ENCODE assay signal across 1 cellular context in the genomic region with DNA sequence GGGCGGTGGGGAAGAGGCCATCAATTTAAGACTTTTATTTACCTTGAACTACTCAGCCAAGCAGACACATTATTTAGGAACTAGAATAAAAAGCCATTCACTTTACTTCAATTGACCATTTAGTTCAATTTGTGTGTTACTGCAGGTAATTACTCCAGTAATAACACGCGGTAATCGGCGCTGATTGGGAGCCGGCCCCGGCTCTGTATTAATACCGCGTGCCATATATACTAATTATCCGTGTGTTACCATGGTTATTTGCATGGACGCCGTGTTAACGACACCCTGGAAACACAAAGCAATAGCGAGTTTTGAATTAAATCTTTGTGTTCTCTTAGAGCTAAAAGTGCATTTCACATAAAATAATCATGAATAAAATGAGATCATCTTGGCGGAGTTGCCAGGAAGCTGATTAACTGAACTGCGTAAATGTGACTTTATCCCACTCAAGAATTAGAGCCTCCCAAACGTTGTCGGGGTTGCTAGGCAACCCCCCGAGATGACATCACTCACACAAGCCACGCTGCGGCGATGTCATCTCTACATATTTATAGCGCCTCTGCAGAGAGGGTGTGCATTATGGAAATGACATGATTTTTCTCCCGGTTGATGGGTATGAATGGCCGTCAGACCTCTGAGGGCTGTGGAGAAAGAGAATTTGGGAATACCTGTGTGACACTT.
TF ChIP-seq lines count a peak whose summit lies in the region.

No MANE protein-coding gene starts in this region.

TF ChIP-seq in HEK293, 187 proteins besides CTCF, POLR2A, EP300 and RAD21 (continued from another document and continues in another):
- TF ChIP-seq, protein P1, sequence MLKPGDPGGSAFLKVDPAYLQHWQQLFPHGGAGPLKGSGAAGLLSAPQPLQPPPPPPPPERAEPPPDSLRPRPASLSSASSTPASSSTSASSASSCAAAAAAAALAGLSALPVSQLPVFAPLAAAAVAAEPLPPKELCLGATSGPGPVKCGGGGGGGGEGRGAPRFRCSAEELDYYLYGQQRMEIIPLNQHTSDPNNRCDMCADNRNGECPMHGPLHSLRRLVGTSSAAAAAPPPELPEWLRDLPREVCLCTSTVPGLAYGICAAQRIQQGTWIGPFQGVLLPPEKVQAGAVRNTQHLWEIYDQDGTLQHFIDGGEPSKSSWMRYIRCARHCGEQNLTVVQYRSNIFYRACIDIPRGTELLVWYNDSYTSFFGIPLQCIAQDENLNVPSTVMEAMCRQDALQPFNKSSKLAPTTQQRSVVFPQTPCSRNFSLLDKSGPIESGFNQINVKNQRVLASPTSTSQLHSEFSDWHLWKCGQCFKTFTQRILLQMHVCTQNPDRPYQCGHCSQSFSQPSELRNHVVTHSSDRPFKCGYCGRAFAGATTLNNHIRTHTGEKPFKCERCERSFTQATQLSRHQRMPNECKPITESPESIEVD (tag by site-specific recombination; IDR thresholded peaks at IDR 0.05) = peak; percentile 74; the same call in 1 of the 2 replicates
- TF ChIP-seq, protein P2, sequence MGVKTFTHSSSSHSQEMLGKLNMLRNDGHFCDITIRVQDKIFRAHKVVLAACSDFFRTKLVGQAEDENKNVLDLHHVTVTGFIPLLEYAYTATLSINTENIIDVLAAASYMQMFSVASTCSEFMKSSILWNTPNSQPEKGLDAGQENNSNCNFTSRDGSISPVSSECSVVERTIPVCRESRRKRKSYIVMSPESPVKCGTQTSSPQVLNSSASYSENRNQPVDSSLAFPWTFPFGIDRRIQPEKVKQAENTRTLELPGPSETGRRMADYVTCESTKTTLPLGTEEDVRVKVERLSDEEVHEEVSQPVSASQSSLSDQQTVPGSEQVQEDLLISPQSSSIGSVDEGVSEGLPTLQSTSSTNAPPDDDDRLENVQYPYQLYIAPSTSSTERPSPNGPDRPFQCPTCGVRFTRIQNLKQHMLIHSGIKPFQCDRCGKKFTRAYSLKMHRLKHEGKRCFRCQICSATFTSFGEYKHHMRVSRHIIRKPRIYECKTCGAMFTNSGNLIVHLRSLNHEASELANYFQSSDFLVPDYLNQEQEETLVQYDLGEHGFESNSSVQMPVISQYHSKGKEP (tag by site-specific recombination; IDR thresholded peaks at IDR 0.05) = peak; percentile 32; the same call in 1 of the 2 replicates
- no peak for TF ChIP-seq EGR2 (tag by site-specific recombination; IDR thresholded peaks at IDR 0.05; ENCODE audit: low read depth)
- TF ChIP-seq, protein P3, sequence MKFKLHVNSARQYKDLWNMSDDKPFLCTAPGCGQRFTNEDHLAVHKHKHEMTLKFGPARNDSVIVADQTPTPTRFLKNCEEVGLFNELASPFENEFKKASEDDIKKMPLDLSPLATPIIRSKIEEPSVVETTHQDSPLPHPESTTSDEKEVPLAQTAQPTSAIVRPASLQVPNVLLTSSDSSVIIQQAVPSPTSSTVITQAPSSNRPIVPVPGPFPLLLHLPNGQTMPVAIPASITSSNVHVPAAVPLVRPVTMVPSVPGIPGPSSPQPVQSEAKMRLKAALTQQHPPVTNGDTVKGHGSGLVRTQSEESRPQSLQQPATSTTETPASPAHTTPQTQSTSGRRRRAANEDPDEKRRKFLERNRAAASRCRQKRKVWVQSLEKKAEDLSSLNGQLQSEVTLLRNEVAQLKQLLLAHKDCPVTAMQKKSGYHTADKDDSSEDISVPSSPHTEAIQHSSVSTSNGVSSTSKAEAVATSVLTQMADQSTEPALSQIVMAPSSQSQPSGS (tag by site-specific recombination; IDR thresholded peaks at IDR 0.05; ENCODE audit: low read depth) = peak; percentile 97
- no peak for TF ChIP-seq ZNF677 (tag by site-specific recombination; IDR thresholded peaks at IDR 0.05)
- TF ChIP-seq ZNF239 (tag by site-specific recombination; IDR thresholded peaks at IDR 0.05) = no peak
- TF ChIP-seq ZNF629 (tag by site-specific recombination; IDR thresholded peaks at IDR 0.05) = peak; percentile 96
- TF ChIP-seq ZNF324 (tag by site-specific recombination; IDR thresholded peaks at IDR 0.05) = peak; percentile 25; the same call in 1 of the 2 replicates
- no peak for TF ChIP-seq ZNF391 (tag by site-specific recombination; IDR thresholded peaks at IDR 0.05; ENCODE audit: borderline replicate concordance, low read depth)
- TF ChIP-seq, protein P4, sequence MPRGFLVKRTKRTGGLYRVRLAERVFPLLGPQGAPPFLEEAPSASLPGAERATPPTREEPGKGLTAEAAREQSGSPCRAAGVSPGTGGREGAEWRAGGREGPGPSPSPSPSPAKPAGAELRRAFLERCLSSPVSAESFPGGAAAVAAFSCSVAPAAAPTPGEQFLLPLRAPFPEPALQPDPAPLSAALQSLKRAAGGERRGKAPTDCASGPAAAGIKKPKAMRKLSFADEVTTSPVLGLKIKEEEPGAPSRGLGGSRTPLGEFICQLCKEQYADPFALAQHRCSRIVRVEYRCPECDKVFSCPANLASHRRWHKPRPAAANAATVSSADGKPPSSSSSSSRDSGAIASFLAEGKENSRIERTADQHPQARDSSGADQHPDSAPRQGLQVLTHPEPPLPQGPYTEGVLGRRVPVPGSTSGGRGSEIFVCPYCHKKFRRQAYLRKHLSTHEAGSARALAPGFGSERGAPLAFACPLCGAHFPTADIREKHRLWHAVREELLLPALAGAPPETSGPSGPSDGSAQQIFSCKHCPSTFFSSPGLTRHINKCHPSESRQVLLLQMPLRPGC (tag by site-specific recombination; IDR thresholded peaks at IDR 0.05) = no peak
- no peak for TF ChIP-seq OSR2 (tag by site-specific recombination; IDR thresholded peaks at IDR 0.05)
- TF ChIP-seq, protein P5, sequence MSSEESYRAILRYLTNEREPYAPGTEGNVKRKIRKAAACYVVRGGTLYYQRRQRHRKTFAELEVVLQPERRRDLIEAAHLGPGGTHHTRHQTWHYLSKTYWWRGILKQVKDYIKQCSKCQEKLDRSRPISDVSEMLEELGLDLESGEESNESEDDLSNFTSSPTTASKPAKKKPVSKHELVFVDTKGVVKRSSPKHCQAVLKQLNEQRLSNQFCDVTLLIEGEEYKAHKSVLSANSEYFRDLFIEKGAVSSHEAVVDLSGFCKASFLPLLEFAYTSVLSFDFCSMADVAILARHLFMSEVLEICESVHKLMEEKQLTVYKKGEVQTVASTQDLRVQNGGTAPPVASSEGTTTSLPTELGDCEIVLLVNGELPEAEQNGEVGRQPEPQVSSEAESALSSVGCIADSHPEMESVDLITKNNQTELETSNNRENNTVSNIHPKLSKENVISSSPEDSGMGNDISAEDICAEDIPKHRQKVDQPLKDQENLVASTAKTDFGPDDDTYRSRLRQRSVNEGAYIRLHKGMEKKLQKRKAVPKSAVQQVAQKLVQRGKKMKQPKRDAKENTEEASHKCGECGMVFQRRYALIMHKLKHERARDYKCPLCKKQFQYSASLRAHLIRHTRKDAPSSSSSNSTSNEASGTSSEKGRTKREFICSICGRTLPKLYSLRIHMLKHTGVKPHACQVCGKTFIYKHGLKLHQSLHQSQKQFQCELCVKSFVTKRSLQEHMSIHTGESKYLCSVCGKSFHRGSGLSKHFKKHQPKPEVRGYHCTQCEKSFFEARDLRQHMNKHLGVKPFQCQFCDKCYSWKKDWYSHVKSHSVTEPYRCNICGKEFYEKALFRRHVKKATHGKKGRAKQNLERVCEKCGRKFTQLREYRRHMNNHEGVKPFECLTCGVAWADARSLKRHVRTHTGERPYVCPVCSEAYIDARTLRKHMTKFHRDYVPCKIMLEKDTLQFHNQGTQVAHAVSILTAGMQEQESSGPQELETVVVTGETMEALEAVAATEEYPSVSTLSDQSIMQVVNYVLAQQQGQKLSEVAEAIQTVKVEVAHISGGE (tag by site-specific recombination; conservative IDR thresholded peaks at IDR 0.05; ENCODE audit: low read depth) = no peak
- TF ChIP-seq, protein P6, sequence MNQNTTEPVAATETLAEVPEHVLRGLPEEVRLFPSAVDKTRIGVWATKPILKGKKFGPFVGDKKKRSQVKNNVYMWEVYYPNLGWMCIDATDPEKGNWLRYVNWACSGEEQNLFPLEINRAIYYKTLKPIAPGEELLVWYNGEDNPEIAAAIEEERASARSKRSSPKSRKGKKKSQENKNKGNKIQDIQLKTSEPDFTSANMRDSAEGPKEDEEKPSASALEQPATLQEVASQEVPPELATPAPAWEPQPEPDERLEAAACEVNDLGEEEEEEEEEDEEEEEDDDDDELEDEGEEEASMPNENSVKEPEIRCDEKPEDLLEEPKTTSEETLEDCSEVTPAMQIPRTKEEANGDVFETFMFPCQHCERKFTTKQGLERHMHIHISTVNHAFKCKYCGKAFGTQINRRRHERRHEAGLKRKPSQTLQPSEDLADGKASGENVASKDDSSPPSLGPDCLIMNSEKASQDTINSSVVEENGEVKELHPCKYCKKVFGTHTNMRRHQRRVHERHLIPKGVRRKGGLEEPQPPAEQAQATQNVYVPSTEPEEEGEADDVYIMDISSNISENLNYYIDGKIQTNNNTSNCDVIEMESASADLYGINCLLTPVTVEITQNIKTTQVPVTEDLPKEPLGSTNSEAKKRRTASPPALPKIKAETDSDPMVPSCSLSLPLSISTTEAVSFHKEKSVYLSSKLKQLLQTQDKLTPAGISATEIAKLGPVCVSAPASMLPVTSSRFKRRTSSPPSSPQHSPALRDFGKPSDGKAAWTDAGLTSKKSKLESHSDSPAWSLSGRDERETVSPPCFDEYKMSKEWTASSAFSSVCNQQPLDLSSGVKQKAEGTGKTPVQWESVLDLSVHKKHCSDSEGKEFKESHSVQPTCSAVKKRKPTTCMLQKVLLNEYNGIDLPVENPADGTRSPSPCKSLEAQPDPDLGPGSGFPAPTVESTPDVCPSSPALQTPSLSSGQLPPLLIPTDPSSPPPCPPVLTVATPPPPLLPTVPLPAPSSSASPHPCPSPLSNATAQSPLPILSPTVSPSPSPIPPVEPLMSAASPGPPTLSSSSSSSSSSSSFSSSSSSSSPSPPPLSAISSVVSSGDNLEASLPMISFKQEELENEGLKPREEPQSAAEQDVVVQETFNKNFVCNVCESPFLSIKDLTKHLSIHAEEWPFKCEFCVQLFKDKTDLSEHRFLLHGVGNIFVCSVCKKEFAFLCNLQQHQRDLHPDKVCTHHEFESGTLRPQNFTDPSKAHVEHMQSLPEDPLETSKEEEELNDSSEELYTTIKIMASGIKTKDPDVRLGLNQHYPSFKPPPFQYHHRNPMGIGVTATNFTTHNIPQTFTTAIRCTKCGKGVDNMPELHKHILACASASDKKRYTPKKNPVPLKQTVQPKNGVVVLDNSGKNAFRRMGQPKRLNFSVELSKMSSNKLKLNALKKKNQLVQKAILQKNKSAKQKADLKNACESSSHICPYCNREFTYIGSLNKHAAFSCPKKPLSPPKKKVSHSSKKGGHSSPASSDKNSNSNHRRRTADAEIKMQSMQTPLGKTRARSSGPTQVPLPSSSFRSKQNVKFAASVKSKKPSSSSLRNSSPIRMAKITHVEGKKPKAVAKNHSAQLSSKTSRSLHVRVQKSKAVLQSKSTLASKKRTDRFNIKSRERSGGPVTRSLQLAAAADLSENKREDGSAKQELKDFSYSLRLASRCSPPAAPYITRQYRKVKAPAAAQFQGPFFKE (tag by site-specific recombination; IDR thresholded peaks at IDR 0.05; ENCODE audit: borderline replicate concordance) = no peak
- no peak for TF ChIP-seq ZNF266 (tag by site-specific recombination; IDR thresholded peaks at IDR 0.05; ENCODE audit: low read depth)
- peak; percentile 64; the same call in 1 of the 2 replicates for TF ChIP-seq ZEB2 (tag by site-specific recombination; IDR thresholded peaks at IDR 0.05)
- TF ChIP-seq, protein P7, sequence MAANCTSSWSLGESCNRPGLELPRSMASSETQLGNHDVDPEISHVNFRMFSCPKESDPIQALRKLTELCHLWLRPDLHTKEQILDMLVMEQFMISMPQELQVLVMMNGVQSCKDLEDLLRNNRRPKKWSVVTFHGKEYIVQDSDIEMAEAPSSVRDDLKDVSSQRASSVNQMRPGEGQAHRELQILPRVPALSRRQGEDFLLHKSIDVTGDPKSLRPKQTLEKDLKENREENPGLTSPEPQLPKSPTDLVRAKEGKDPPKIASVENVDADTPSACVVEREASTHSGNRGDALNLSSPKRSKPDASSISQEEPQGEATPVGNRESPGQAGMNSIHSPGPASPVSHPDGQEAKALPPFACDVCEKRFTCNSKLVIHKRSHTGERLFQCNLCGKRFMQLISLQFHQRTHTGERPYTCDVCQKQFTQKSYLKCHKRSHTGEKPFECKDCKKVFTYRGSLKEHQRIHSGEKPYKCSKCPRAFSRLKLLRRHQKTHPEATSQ (tag by site-specific recombination; IDR thresholded peaks at IDR 0.05) = no peak
- TF ChIP-seq ZNF785 (tag by site-specific recombination; IDR thresholded peaks at IDR 0.05) = no peak
- 0 out of 2 replicates have a peak, but pooled peaks have one; percentile 23 for TF ChIP-seq ZBTB17 (tag by site-specific recombination; IDR thresholded peaks at IDR 0.05)
- TF ChIP-seq, protein P8, sequence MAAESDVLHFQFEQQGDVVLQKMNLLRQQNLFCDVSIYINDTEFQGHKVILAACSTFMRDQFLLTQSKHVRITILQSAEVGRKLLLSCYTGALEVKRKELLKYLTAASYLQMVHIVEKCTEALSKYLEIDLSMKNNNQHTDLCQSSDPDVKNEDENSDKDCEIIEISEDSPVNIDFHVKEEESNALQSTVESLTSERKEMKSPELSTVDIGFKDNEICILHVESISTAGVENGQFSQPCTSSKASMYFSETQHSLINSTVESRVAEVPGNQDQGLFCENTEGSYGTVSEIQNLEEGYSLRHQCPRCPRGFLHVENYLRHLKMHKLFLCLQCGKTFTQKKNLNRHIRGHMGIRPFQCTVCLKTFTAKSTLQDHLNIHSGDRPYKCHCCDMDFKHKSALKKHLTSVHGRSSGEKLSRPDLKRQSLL (tag by site-specific recombination; IDR thresholded peaks at IDR 0.05) = no peak
- TF ChIP-seq, protein P9, sequence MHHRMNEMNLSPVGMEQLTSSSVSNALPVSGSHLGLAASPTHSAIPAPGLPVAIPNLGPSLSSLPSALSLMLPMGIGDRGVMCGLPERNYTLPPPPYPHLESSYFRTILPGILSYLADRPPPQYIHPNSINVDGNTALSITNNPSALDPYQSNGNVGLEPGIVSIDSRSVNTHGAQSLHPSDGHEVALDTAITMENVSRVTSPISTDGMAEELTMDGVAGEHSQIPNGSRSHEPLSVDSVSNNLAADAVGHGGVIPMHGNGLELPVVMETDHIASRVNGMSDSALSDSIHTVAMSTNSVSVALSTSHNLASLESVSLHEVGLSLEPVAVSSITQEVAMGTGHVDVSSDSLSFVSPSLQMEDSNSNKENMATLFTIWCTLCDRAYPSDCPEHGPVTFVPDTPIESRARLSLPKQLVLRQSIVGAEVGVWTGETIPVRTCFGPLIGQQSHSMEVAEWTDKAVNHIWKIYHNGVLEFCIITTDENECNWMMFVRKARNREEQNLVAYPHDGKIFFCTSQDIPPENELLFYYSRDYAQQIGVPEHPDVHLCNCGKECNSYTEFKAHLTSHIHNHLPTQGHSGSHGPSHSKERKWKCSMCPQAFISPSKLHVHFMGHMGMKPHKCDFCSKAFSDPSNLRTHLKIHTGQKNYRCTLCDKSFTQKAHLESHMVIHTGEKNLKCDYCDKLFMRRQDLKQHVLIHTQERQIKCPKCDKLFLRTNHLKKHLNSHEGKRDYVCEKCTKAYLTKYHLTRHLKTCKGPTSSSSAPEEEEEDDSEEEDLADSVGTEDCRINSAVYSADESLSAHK (tag by site-specific recombination; IDR thresholded peaks at IDR 0.05) = no peak
